In genomic region chr14:105205718-105206208, GRCh38 we compare ENCODE assay signal across 12 cellular contexts. TPM values are rescaled to one million over a fixed set of nuclear protein-coding genes. Genes with fewer than 3 reads are reported as not detected.
A peak's percentile ranks its signal among the peaks of the same experiment; 100 is the strongest.
DNase-seq lines count a peak whose midpoint lies in the region; ATAC-seq, FAIRE-seq and TF ChIP-seq lines count a peak whose summit lies in the region.
"Had no signal": no experiment of that assay in that cellular context is flagged by ENCODE, and none has a peak within 500 bp of the region (broad histone marks: within the 10 kb centered on the region; RNA-seq: fewer than 3 reads in every experiment).

No MANE protein-coding gene starts in this region.

- no peaks in the 10 kb centered on the region for H3K23me2 ChIP-seq in H1 (ENCODE audit: low read depth, low read length)

- POLR2A ChIA-PET in H1 (lab: Charles Lee; ENCODE audit: partially characterized antibody) = no interaction called here

- H3K79me2 ChIP-seq in H1 (ENCODE audit: control insufficient read depth in 1 of 2, insufficient read depth in 2 of 2, low read length in 2 of 2) = no peaks in the 10 kb centered on the region

- H3K23ac ChIP-seq in H1 (ENCODE audit: insufficient read length) = no peak overlapping the region

- no peak overlapping the region for H2BK120ac ChIP-seq in H1 (replicated peaks; ENCODE audit: low read depth, low read length)

- no peak for TF ChIP-seq RAD21 in H1 (IDR thresholded peaks at IDR 0.05 in 1 of 2, conservative IDR thresholded peaks at IDR 0.05 in 1 of 2; ENCODE audit: low read depth in 2 of 2, low read length in 2 of 2)

- no peak overlapping the region for H2BK12ac ChIP-seq in H1 (ENCODE audit: low read depth, low read length)

- no peaks in the 10 kb centered on the region for H3K36me3 ChIP-seq in H1 (ENCODE audit: control insufficient read depth in 2 of 4, insufficient read depth in 4 of 4, low read length in 3 of 4)
- peaks cover 0 to 8% (median 0%) of the 10 kb centered on the region in 3 donors for H3K36me3 ChIP-seq in pancreas

- H3K4ac ChIP-seq in H1 (replicated peaks; ENCODE audit: insufficient read length, low read depth, low read length) = no peak overlapping the region

- H3K56ac ChIP-seq in H1 (replicated peaks; ENCODE audit: insufficient read length, low read depth, low read length) = no peak overlapping the region

- no peaks in the 10 kb centered on the region for H3K9me3 ChIP-seq in H1 (ENCODE audit: insufficient read depth in 2 of 2, low read depth in 1 of 2, low read length in 1 of 2)
- no peaks in the 10 kb centered on the region for H3K9me3 ChIP-seq in pancreas

- FAIRE-seq in H1 (lab: Jason Lieb, UNC) (no peak), pancreas (lab: Jason Lieb, UNC) (no peak)

- H2AFZ ChIP-seq in H1 (ENCODE audit: low read length) = no peak overlapping the region

- peak; percentile 30 to 49 (median 38) for ATAC-seq in pancreas

- H3K9ac ChIP-seq in H1 (replicated peaks in 1 of 4; ENCODE audit: extremely low read depth in 1 of 4, low read depth in 3 of 4, low read length in 3 of 4) = no peak overlapping the region

- H3K27me3 ChIP-seq in H1 (replicated peaks in 1 of 4; ENCODE audit: control insufficient read depth in 3 of 4, extremely low read depth in 1 of 4, insufficient read depth in 3 of 4, low read length in 3 of 4) = peaks cover 0 to 2% (median 0%) of the 10 kb centered on the region in 4 experiments; a peak in 2 of 7 replicates
- no peaks in the 10 kb centered on the region for H3K27me3 ChIP-seq in pancreas

- TF ChIP-seq EP300 in H1 (IDR thresholded peaks at IDR 0.05; ENCODE audit: borderline replicate concordance in 1 of 2, low read depth in 2 of 2, low read length in 2 of 2) = no peak

- no peak overlapping the region for H3K4me2 ChIP-seq in H1 (ENCODE audit: insufficient read depth in 1 of 2, low read depth in 2 of 2, low read length in 2 of 2)

- no peak overlapping the region for H2BK15ac ChIP-seq in H1 (ENCODE audit: low read length)

- no peak overlapping the region for H3K27ac ChIP-seq in H1 (ENCODE audit: low read depth, low read length)
- H3K27ac ChIP-seq in pancreas = peak overlapping the region in 2 of 4 donors; percentile 15 to 52
- H3K27ac ChIP-seq: VCaP had no signal

- H2BK5ac ChIP-seq in H1 (ENCODE audit: low read depth, low read length) = 0 out of 2 replicates have a peak overlapping the region, but pooled peaks have one; percentile 35

- intact Hi-C loops in pancreas (cut with DNase I) = no loop called here

- TF ChIP-seq POLR2A in H1 (IDR thresholded peaks at IDR 0.05; ENCODE audit: control extremely low read depth in 1 of 2, low read depth in 2 of 2, low read length in 2 of 2) = no peak

- H3K18ac ChIP-seq in H1 (ENCODE audit: extremely low read depth, low read length) = no peak overlapping the region

- H2BK20ac ChIP-seq in H1 (ENCODE audit: low read length) = no peak overlapping the region

- H4K8ac ChIP-seq in H1 (ENCODE audit: extremely low read depth, insufficient read depth, low read length) = no peak overlapping the region; the same call in 1 of the 2 replicates

- H2AK5ac ChIP-seq in H1 (ENCODE audit: low read depth, low read length) = no peak overlapping the region

- no peak overlapping the region for H4K91ac ChIP-seq in H1 (replicated peaks; ENCODE audit: insufficient read length, low read length)

- H3K14ac ChIP-seq in H1 (ENCODE audit: insufficient read length) = no peak overlapping the region

- H3K79me1 ChIP-seq in H1 (ENCODE audit: low read depth, low read length) = no peaks in the 10 kb centered on the region

- no peak for TF ChIP-seq CTCF in H1 (IDR thresholded peaks at IDR 0.05; ENCODE audit: control extremely low read depth in 1 of 3, insufficient read depth in 1 of 3, low read depth in 1 of 3, low read length in 3 of 3)
- no peak for TF ChIP-seq CTCF in pancreas (IDR thresholded peaks at IDR 0.05)

- peaks cover 3 to 10% of the 10 kb centered on the region in 2 experiments for H4K20me1 ChIP-seq in H1 (replicated peaks in 1 of 2; ENCODE audit: control insufficient read depth in 1 of 2, insufficient read depth in 2 of 2, low read length in 2 of 2)

- H3K4me3 ChIP-seq in H1 (ENCODE audit: extremely low read depth in 1 of 4, insufficient read depth in 2 of 4, low read depth in 3 of 4, low read length in 4 of 4) (no peak overlapping the region), pancreas (no peak overlapping the region)

- 66% methylated on average over 9 of the region's 11 CpGs; no CpG with 5 or more reads in 1 of the 2 experiments for WGBS in H1 (ENCODE audit: extremely low coverage in 1 of 2, insufficient coverage in 1 of 2, insufficient read length in 1 of 2, insufficient replicate concordance in 2 of 2, low coverage in 1 of 2, low lambda C conversion rate in 2 of 2, missing lambda C conversion rate in 1 of 2), 2 experiments
- WGBS in pancreas, 2 donors = 28 to 32% methylated on average over 11 of the region's 11 CpGs

- H4K5ac ChIP-seq in H1 (ENCODE audit: insufficient read length, low read depth, low read length) = no peak overlapping the region

- DNase-seq in COR-L47 (lab: John Stamatoyannopoulos, UW) (peak; percentile 69), HuH-7 (ENCODE audit: low spot score) (peak; percentile 55), H1 (ENCODE audit: low read depth in 1 of 2, low spot score in 2 of 2) (no peak), pancreas (peak in 4 of 6 donors; percentile 45 to 74 (median 54)), mucosa of gallbladder (ENCODE audit: low spot score) (no peak), NCI-H510A (lab: John Stamatoyannopoulos, UW) (no peak)
- DNase-seq in activated naive CD4-positive, alpha-beta T cell treated with anti-CD3 and anti-CD28 coated beads, Interleukin-2, amount 50 U/mL, for 16 hours = no peak
- DNase-seq: activated naive CD4-positive, alpha-beta T cell treated with Interleukin-2 at 50 U/mL for 16 hours; effector CD4-positive, alpha-beta T cell; GOT3; NCI-H187 treated with DMSO at 0.1 percent for 48 hours had no signal

- CTCF ChIA-PET in H1 (lab: Charles Lee; ENCODE audit: partially characterized antibody) = interaction anchor here (0.7 to 2.5 kb wide), 8 partner anchors 16 to 588 kb away, joined by 3 to 6 read pairs (median 4); no protein-coding TSS in a partner anchor

- H3K4me1 ChIP-seq in H1 (replicated peaks in 1 of 4; ENCODE audit: control insufficient read depth in 3 of 4, insufficient read depth in 4 of 4, low read length in 3 of 4) (peaks cover 0 to 10% (median 1%) of the 10 kb centered on the region in 4 experiments; a peak in 3 of 7 replicates), pancreas (peaks cover 14 to 25% (median 21%) of the 10 kb centered on the region in 3 donors)

TF ChIP-seq in H1, 55 proteins besides CTCF, POLR2A, EP300 and RAD21:
- TF ChIP-seq ASH2L (IDR thresholded peaks at IDR 0.05; ENCODE audit: low read length) (no peak), TBP (IDR thresholded peaks at IDR 0.05; ENCODE audit: low read depth, low read length) (no peak)

RNA-seq across cellular contexts. Expression of gene NUDT14, which starts 24.7 kb away (rescaled TPM):
- 33.3 and 33.6 TPM in 2 replicates for total RNA-seq in H1 (2021; fragmentation: NEBNext Ultra II Directional; extraction: Animal tissue kit (Norgen Biotek cat#: 25700))
- polyA plus RNA-seq in H1 (2011; rRNA removed) (25.5 and 40.3 TPM in 2 replicates), pancreas (10 to 100 TPM; 47.8 to 64.9 TPM)
- polyA plus RNA-seq in H1 (2011; cell fraction: cytosol; rRNA removed) = 35.2 TPM
- polyA plus RNA-seq in H1 (2011; cell fraction: nucleus; rRNA removed) = 49.1 TPM
- 28.3 to 44.3 TPM (median 38.0 TPM) in 4 replicates for polyA plus RNA-seq in H1 (2012, experiment 1 of 2)
- polyA plus RNA-seq in H1 (2012, experiment 2 of 2) = 26.9 TPM
- polyA plus RNA-seq in H1 (2013, experiment 1 of 2) = 21.1 TPM
- polyA plus RNA-seq in H1 (2013, experiment 2 of 2) = 19.1 TPM
- polyA minus RNA-seq in H1 (2011; rRNA and poly(A)+ RNA removed) = 3.2 and 4.2 TPM in 2 replicates
- 13.7 TPM for polyA minus RNA-seq in H1 (2011; cell fraction: cytosol; rRNA and poly(A)+ RNA removed)
- 12.6 TPM for polyA minus RNA-seq in H1 (2011; cell fraction: nucleus; rRNA and poly(A)+ RNA removed)
- total RNA-seq in pancreas (10 to 100 TPM; 24.7 to 36.6 (median 30.4) TPM), mucosa of gallbladder (47.2 TPM)

RNA-seq across cellular contexts. Expression of gene JAG2, which starts 37.2 kb away (rescaled TPM):
- 6.2 and 8.9 TPM in 2 replicates for total RNA-seq in H1 (2021; fragmentation: NEBNext Ultra II Directional; extraction: Animal tissue kit (Norgen Biotek cat#: 25700))
- polyA plus RNA-seq in H1 (2011; rRNA removed) (2.8 and 4.8 TPM in 2 replicates), pancreas (10 to 100 TPM; 25.3 to 38.3 TPM)
- 6.5 TPM for polyA plus RNA-seq in H1 (2011; cell fraction: cytosol; rRNA removed)
- 27.2 TPM for polyA plus RNA-seq in H1 (2011; cell fraction: nucleus; rRNA removed)
- polyA plus RNA-seq in H1 (2012, experiment 1 of 2) = 5.4 to 9.8 TPM (median 7.3 TPM) in 4 replicates
- 4.8 TPM for polyA plus RNA-seq in H1 (2012, experiment 2 of 2)
- 4.2 TPM for polyA plus RNA-seq in H1 (2013, experiment 1 of 2)
- polyA plus RNA-seq in H1 (2013, experiment 2 of 2) = 4.1 TPM
- polyA minus RNA-seq in H1 (2011; rRNA and poly(A)+ RNA removed) = 3.4 and 4.7 TPM in 2 replicates
- polyA minus RNA-seq in H1 (2011; cell fraction: cytosol; rRNA and poly(A)+ RNA removed) = 2.9 TPM
- 5.7 TPM for polyA minus RNA-seq in H1 (2011; cell fraction: nucleus; rRNA and poly(A)+ RNA removed)
- total RNA-seq in pancreas (10 to 100 TPM in 4 of 6 donors, 1 to 10 TPM in 2; 9.9 to 16.8 (median 10.7) TPM), mucosa of gallbladder (12.7 TPM)

RNA-seq across cellular contexts. Expression of gene BTBD6, which starts 42.6 kb away (rescaled TPM):
- 10.2 and 11.6 TPM in 2 replicates for total RNA-seq in H1 (2021; fragmentation: NEBNext Ultra II Directional; extraction: Animal tissue kit (Norgen Biotek cat#: 25700))
- polyA plus RNA-seq in H1 (2011; rRNA removed) (9.8 and 10.1 TPM in 2 replicates), pancreas (10 to 100 TPM; 20.1 to 44.5 TPM)
- 9.4 TPM for polyA plus RNA-seq in H1 (2011; cell fraction: cytosol; rRNA removed)
- polyA plus RNA-seq in H1 (2011; cell fraction: nucleus; rRNA removed) = 16.1 TPM
- 7.2 to 14.6 TPM (median 12.4 TPM) in 4 replicates for polyA plus RNA-seq in H1 (2012, experiment 1 of 2)
- polyA plus RNA-seq in H1 (2012, experiment 2 of 2) = 13.7 TPM
- 8.8 TPM for polyA plus RNA-seq in H1 (2013, experiment 1 of 2)
- 8.2 TPM for polyA plus RNA-seq in H1 (2013, experiment 2 of 2)
- 5.8 and 7.9 TPM in 2 replicates for polyA minus RNA-seq in H1 (2011; rRNA and poly(A)+ RNA removed)
- polyA minus RNA-seq in H1 (2011; cell fraction: cytosol; rRNA and poly(A)+ RNA removed) = 5.8 TPM
- polyA minus RNA-seq in H1 (2011; cell fraction: nucleus; rRNA and poly(A)+ RNA removed) = 4.4 TPM
- total RNA-seq in pancreas (10 to 100 TPM in 1 of 6 donors, 1 to 10 TPM in 5; 4.3 to 12.5 (median 6.7) TPM), mucosa of gallbladder (50.8 TPM)

Comparison
In these comparisons a context has a peak if more than half of its experiments do, and no peak if none do; other contexts are left out.
1. DNase-seq: peak in COR-L47 (single experiment), HuH-7 (single experiment) and pancreas (4 of 6); none in H1 (0 of 2), mucosa of gallbladder (single experiment), activated naive CD4-positive, alpha-beta T cell treated with anti-CD3 and anti-CD28 coated beads, Interleukin-2, amount 50 U/mL, for 16 hours (single experiment) and NCI-H510A (single experiment).